ENCODE assay signal across 9 cellular contexts in genomic region chr19:38848299-38849146, GRCh38. TPM values are rescaled to one million over a fixed set of nuclear protein-coding genes. Genes with fewer than 3 reads are reported as not detected.
DNase-seq lines count a peak whose midpoint lies in the region; ATAC-seq, FAIRE-seq and TF ChIP-seq lines count a peak whose summit lies in the region.
"Had no signal": no experiment of that assay in that cellular context is flagged by ENCODE, and none has a peak within 500 bp of the region (broad histone marks: within the 10 kb centered on the region; RNA-seq: fewer than 3 reads in every experiment).

No MANE protein-coding gene starts in this region.

- peaks cover 57% of the 10 kb centered on the region for H4K20me1 ChIP-seq in neural progenitor cell (ENCODE audit: low read depth)

- peaks cover 75% of the 10 kb centered on the region for H3F3A ChIP-seq in neural progenitor cell (ENCODE audit: low read depth)

- peaks cover 48% of the 10 kb centered on the region for H3K36me3 ChIP-seq in CD8-positive, alpha-beta T cell (ENCODE audit: insufficient read depth, low read length)
- H3K36me3 ChIP-seq in NT2/D1 (ENCODE audit: insufficient read depth, insufficient read length, low read length) (peaks cover 53% of the 10 kb centered on the region), endodermal cell (ENCODE audit: control insufficient read depth, insufficient read depth, low read length) (peaks cover 51% of the 10 kb centered on the region), neural progenitor cell (peaks cover 13% of the 10 kb centered on the region)

- H3K4me1 ChIP-seq in CD8-positive, alpha-beta T cell (ENCODE audit: insufficient read depth, low read length): peaks cover 68% of the 10 kb centered on the region
- H3K4me1 ChIP-seq in NT2/D1 (ENCODE audit: insufficient read depth, insufficient read length): peaks cover 6% of the 10 kb centered on the region
- peaks cover 8% of the 10 kb centered on the region for H3K4me1 ChIP-seq in endodermal cell (ENCODE audit: control insufficient read depth, insufficient read depth, low read length)
- peaks cover 21% of the 10 kb centered on the region for H3K4me1 ChIP-seq in neural progenitor cell

- H3K4me3 ChIP-seq in CD8-positive, alpha-beta T cell (ENCODE audit: low read depth, low read length): peak overlapping the region; percentile 45
- H3K4me3 ChIP-seq in NT2/D1 (ENCODE audit: insufficient read length, low read depth): peak overlapping the region; percentile 69
- peak overlapping the region; percentile 90 for H3K4me3 ChIP-seq in endodermal cell (ENCODE audit: low read length)
- peak overlapping the region; percentile 81 for H3K4me3 ChIP-seq in neural progenitor cell

- POLR2A ChIA-PET in CD8-positive, alpha-beta T cell (lab: Charles Lee): interaction anchor here (0.5 to 2.1 kb wide), 19 partner anchors 8 to 474 kb away, joined by 3 to 27 read pairs (median 4); partner anchors contain the start of genes ECH1, EIF3K, MRPS12 and NFKBIB

- H3K36me3 Mint-ChIP-seq in CD8-positive, alpha-beta T cell: peaks cover 65% of the 10 kb centered on the region
- H3K36me3 Mint-ChIP-seq in endodermal cell (ENCODE audit: low read depth) (peaks cover 52% of the 10 kb centered on the region), neural progenitor cell (peaks cover 35% of the 10 kb centered on the region)

- H3K9ac ChIP-seq in NT2/D1 (ENCODE audit: insufficient read length, low read depth): peak overlapping the region; percentile 89
- H3K9ac ChIP-seq in endodermal cell (ENCODE audit: extremely low read depth, low read length, poor library complexity, severe bottlenecking): peak overlapping the region; percentile 82
- peak overlapping the region; percentile 72 for H3K9ac ChIP-seq in neural progenitor cell

- H3K27ac ChIP-seq in CD8-positive, alpha-beta T cell (ENCODE audit: low read depth, low read length): peak overlapping the region; percentile 78
- peak overlapping the region; percentile 99 for H3K27ac ChIP-seq in endodermal cell (ENCODE audit: low read depth, low read length)
- peak overlapping the region; percentile 97 for H3K27ac ChIP-seq in neural progenitor cell

- CTCF ChIA-PET in CD8-positive, alpha-beta T cell (lab: Charles Lee): interaction anchor here (0.7 to 2.7 kb wide), 6 partner anchors 11 to 82 kb away, joined by 3 to 12 read pairs (median 4); partner anchors contain the start of genes MRPS12 and SARS2

- intact Hi-C loops in CD8-positive, alpha-beta T cell (cut with DNase I, micrococcal nuclease): loop anchor here (1.0 kb wide), 2 partner anchors 17 to 201 kb away; partner anchors contain the start of genes ACTN4 (in 1 of the 2) and ECH1 (in 1 of the 2)

- H3K4me3 Mint-ChIP-seq in CD8-positive, alpha-beta T cell: peak overlapping the region; percentile 97
- peak overlapping the region; percentile 85 for H3K4me3 Mint-ChIP-seq in endodermal cell
- peak overlapping the region; percentile 94 for H3K4me3 Mint-ChIP-seq in neural progenitor cell

- FAIRE-seq in frontal cortex (lab: Jason Lieb, UNC): no peak

- no peaks in the 10 kb centered on the region for H3K9me3 Mint-ChIP-seq in CD8-positive, alpha-beta T cell
- H3K9me3 Mint-ChIP-seq in endodermal cell: peaks cover 1% of the 10 kb centered on the region
- H3K9me3 Mint-ChIP-seq in neural progenitor cell: no peaks in the 10 kb centered on the region

- no peaks in the 10 kb centered on the region for H3K27me3 ChIP-seq in CD8-positive, alpha-beta T cell (ENCODE audit: insufficient read depth, low read length)
- H3K27me3 ChIP-seq in NT2/D1 (ENCODE audit: insufficient read depth, insufficient read length) (no peaks in the 10 kb centered on the region), endodermal cell (ENCODE audit: control insufficient read depth, insufficient read depth, low read length, poor library complexity, severe bottlenecking) (no peaks in the 10 kb centered on the region), neural progenitor cell (no peaks in the 10 kb centered on the region)

- H3K27ac Mint-ChIP-seq in CD8-positive, alpha-beta T cell: peak overlapping the region; percentile 99
- H3K27ac Mint-ChIP-seq in endodermal cell (peak overlapping the region; percentile 99), neural progenitor cell (peak overlapping the region; percentile 85)

- H3K27me3 Mint-ChIP-seq in CD8-positive, alpha-beta T cell (ENCODE audit: low read depth): no peaks in the 10 kb centered on the region
- no peaks in the 10 kb centered on the region for H3K27me3 Mint-ChIP-seq in endodermal cell (ENCODE audit: insufficient read depth)
- peaks cover 12% of the 10 kb centered on the region for H3K27me3 Mint-ChIP-seq in neural progenitor cell (ENCODE audit: insufficient read depth, low read depth)

- 24 to 33% methylated on average over 10 to 21 of the region's 22 CpGs for WGBS in endodermal cell (ENCODE audit: insufficient coverage in 1 of 2, insufficient read length in 1 of 2), 2 experiments

- peaks cover 58% of the 10 kb centered on the region for H3K79me2 ChIP-seq in neural progenitor cell (ENCODE audit: low read depth)

- DNase-seq in CD8-positive, alpha-beta T cell: no peak
- DNase-seq in NT2/D1 (ENCODE audit: low read depth, low spot score) (no peak), endodermal cell (peak; percentile 40), neural progenitor cell (ENCODE audit: low spot score) (no peak), frontal cortex (ENCODE audit: low spot score in 2 of 2) (no peak), NCI-H510A (lab: John Stamatoyannopoulos, UW) (no peak)

- no peak overlapping the region for H2AFZ ChIP-seq in neural progenitor cell (replicated peaks)

- H3K4me1 Mint-ChIP-seq in CD8-positive, alpha-beta T cell (ENCODE audit: low read depth): peaks cover 60% of the 10 kb centered on the region
- peaks cover 17% of the 10 kb centered on the region for H3K4me1 Mint-ChIP-seq in endodermal cell
- H3K4me1 Mint-ChIP-seq in neural progenitor cell: peaks cover 40% of the 10 kb centered on the region

- TF ChIP-seq CTCF in CD8-positive, alpha-beta T cell (IDR thresholded peaks at IDR 0.05): no peak
- no peak for TF ChIP-seq CTCF in endodermal cell (conservative IDR thresholded peaks at IDR 0.05)
- TF ChIP-seq CTCF in neural progenitor cell (IDR thresholded peaks at IDR 0.05): no peak

- peak overlapping the region; percentile 92 for H3K4me2 ChIP-seq in neural progenitor cell

- no peaks in the 10 kb centered on the region for H3K9me3 ChIP-seq in CD8-positive, alpha-beta T cell (ENCODE audit: low read length)
- no peaks in the 10 kb centered on the region for H3K9me3 ChIP-seq in NT2/D1 (ENCODE audit: insufficient read depth, low read length)
- H3K9me3 ChIP-seq in endodermal cell (ENCODE audit: control insufficient read depth, low read length): no peaks in the 10 kb centered on the region
- H3K9me3 ChIP-seq in neural progenitor cell (ENCODE audit: low read depth): no peaks in the 10 kb centered on the region

- ATAC-seq in CD8-positive, alpha-beta T cell: no peak
- ATAC-seq in HG02981 (IDR thresholded peaks at IDR 0.05; ENCODE audit: unreplicated experiment) (no peak), HG03097 (IDR thresholded peaks at IDR 0.05; ENCODE audit: low FRiP score, unreplicated experiment) (no peak)

RNA-seq across cellular contexts. Expression of gene HNRNPL, which starts 1.3 kb away (rescaled TPM):
- 100 to 1,000 TPM; 615 to 625 TPM for total RNA-seq in CD8-positive, alpha-beta T cell
- total RNA-seq in endodermal cell (100 to 1,000 TPM; 607 to 646 TPM), neural progenitor cell (ENCODE audit: low replicate concordance) (436 and 583 TPM in 2 replicates), frontal cortex (372 TPM)
- polyA plus RNA-seq in endodermal cell (2013, experiment 1 of 2): 602 TPM
- polyA plus RNA-seq in endodermal cell (2013, experiment 2 of 2): 584 TPM

RNA-seq across cellular contexts. Expression of gene ECH1, which starts 16.9 kb away (rescaled TPM):
- total RNA-seq in CD8-positive, alpha-beta T cell: 10 to 100 TPM; 30.1 to 32.8 TPM
- total RNA-seq in endodermal cell (100 to 1,000 TPM; 114 to 129 TPM), neural progenitor cell (ENCODE audit: low replicate concordance) (52.2 and 92.9 TPM in 2 replicates), frontal cortex (15.1 TPM)
- polyA plus RNA-seq in endodermal cell (2013, experiment 1 of 2): 72.3 TPM
- polyA plus RNA-seq in endodermal cell (2013, experiment 2 of 2): 68.9 TPM

RNA-seq across cellular contexts. Expression of gene RINL, which starts 29.6 kb away (rescaled TPM):
- 10 to 100 TPM; 18.1 to 18.4 TPM for total RNA-seq in CD8-positive, alpha-beta T cell
- 1 to 10 TPM; 4.8 to 6.7 TPM for total RNA-seq in endodermal cell
- 1.7 TPM for polyA plus RNA-seq in endodermal cell (2013, experiment 1 of 2)
- polyA plus RNA-seq in endodermal cell (2013, experiment 2 of 2): 1.9 TPM
- total RNA-seq in neural progenitor cell (ENCODE audit: low replicate concordance): 4.7 and 5.4 TPM in 2 replicates
- total RNA-seq in frontal cortex: 5.3 TPM

RNA-seq across cellular contexts. Expression of gene LGALS4, which starts 35.8 kb away (rescaled TPM):
- total RNA-seq in CD8-positive, alpha-beta T cell: 1 to 10 TPM; 1.8 to 3.4 TPM
- total RNA-seq in endodermal cell: under 1 TPM; 0.49 to 0.84 TPM
- 0.50 TPM for polyA plus RNA-seq in endodermal cell (2013, experiment 1 of 2)
- 0.29 TPM for polyA plus RNA-seq in endodermal cell (2013, experiment 2 of 2)
- total RNA-seq in neural progenitor cell (ENCODE audit: low replicate concordance): 0.31 TPM in 1 of 2 replicates, not detected in the other
- total RNA-seq in frontal cortex: under 0.01 TPM
- total RNA-seq: renal cortical epithelial cell had no signal

RNA-seq across cellular contexts. Expression of gene SIRT2, which starts 50.9 kb away (rescaled TPM):
- 10 to 100 TPM; 90.6 to 95.1 TPM for total RNA-seq in CD8-positive, alpha-beta T cell
- total RNA-seq in endodermal cell (10 to 100 TPM; 10.4 to 13.7 TPM), neural progenitor cell (ENCODE audit: low replicate concordance) (10.9 and 15.2 TPM in 2 replicates), frontal cortex (56.7 TPM)
- polyA plus RNA-seq in endodermal cell (2013, experiment 1 of 2): 30.3 TPM
- polyA plus RNA-seq in endodermal cell (2013, experiment 2 of 2): 23.5 TPM
